ENCODE assay signal across 8 cellular contexts in the genomic region with DNA sequence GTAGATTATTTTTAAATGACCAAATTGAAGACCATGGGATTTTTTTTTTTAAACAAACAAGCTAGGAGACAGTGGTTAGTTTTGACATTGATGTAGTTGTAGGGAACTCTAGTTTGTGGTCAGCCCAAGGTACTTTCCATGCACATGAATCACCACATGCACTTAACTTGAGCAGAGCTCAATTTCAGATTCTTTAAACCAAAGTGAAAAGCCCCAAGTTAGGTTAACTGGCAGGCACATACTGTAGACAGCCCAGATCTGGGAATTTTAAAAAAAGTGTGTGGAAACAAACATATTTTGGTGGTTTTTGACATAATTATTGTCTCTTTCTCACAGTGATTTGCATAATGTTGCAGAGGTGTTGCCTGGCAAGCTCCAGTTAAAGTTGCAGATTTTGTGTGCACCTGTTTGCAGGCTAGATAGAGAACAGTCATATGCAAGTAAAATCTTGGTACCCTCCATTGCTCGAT.
DNase-seq lines count a peak whose midpoint lies in the region; ATAC-seq and TF ChIP-seq lines count a peak whose summit lies in the region.

No MANE protein-coding gene starts in this region.

- DNase-seq in HFF-Myc (ENCODE audit: extremely low read depth, low read depth), result peak; percentile 21
- DNase-seq in NCI-H226, result peak; percentile 70
- DNase-seq in fibroblast of pulmonary artery (ENCODE audit: low read depth), result peak; percentile 50
- no peak for DNase-seq in DMS 273 (lab: John Stamatoyannopoulos, UW; ENCODE audit: unreplicated experiment)
- DNase-seq in hypothalamus (lab: John Stamatoyannopoulos, UW), result no peak
- no peak for DNase-seq in SIG-M5 treated with dmso at 0.1 percent for 504 hours (lab: John Stamatoyannopoulos, UW; ENCODE audit: unreplicated experiment)

- ATAC-seq in GM18520 (IDR thresholded peaks at IDR 0.05; ENCODE audit: unreplicated experiment), result peak; percentile 97
- ATAC-seq in gastroesophageal sphincter, result no peak

- no peak overlapping the region for H3K27ac ChIP-seq in gastroesophageal sphincter

- H3K36me3 ChIP-seq in gastroesophageal sphincter, result no peaks in the 10 kb centered on the region

- no peak for TF ChIP-seq POLR2A in gastroesophageal sphincter (IDR thresholded peaks at IDR 0.05)

- no peaks in the 10 kb centered on the region for H3K27me3 ChIP-seq in gastroesophageal sphincter

- TF ChIP-seq EP300 in gastroesophageal sphincter (IDR thresholded peaks at IDR 0.05), result no peak

- peaks cover 0 to 5% (median 2%) of the 10 kb centered on the region in 3 donors for H3K9me3 ChIP-seq in gastroesophageal sphincter

- no peak overlapping the region for H3K4me3 ChIP-seq in HFF-Myc (replicated peaks; ENCODE audit: low read depth, low read length)
- H3K4me3 ChIP-seq in fibroblast of pulmonary artery (replicated peaks; ENCODE audit: low read depth, low read length), result no peak overlapping the region
- no peak overlapping the region for H3K4me3 ChIP-seq in gastroesophageal sphincter

- H3K4me1 ChIP-seq in gastroesophageal sphincter, result no peaks in the 10 kb centered on the region

- TF ChIP-seq CTCF in HFF-Myc (IDR thresholded peaks at IDR 0.05; ENCODE audit: low read depth, low read length, missing control alignments) (no peak), fibroblast of pulmonary artery (IDR thresholded peaks at IDR 0.05; ENCODE audit: low read length, missing control alignments) (no peak), gastroesophageal sphincter (IDR thresholded peaks at IDR 0.05) (no peak)

- 90 to 94% methylated on average over 1 of the region's 1 CpG for WGBS in gastroesophageal sphincter (ENCODE audit: low coverage in 1 of 2), 2 donors

Comparison
In these comparisons a context has a peak if more than half of its experiments do, and no peak if none do; other contexts are left out.
1. DNase-seq: peak in HFF-Myc (single experiment), NCI-H226 (single experiment) and fibroblast of pulmonary artery (single experiment); none in DMS 273 (single experiment), hypothalamus (0 of 51) and SIG-M5 treated with dmso at 0.1 percent for 504 hours (single experiment).